ENCODE assay signal across 1 cellular context in genomic region chr14:62187265-62187664, GRCh38.
TF ChIP-seq lines count a peak whose summit lies in the region.

No MANE protein-coding gene starts in this region.

TF ChIP-seq in GM23338, 12 proteins besides CTCF, POLR2A, EP300 and RAD21 (continued from another document):
- TF ChIP-seq ZNF462 (CRISPR knock-in tag; IDR thresholded peaks at IDR 0.05), result peak; percentile 93
